19 cellular contexts compared by ENCODE assay signal in genomic region chr15:52626671-52627369, GRCh38. TPM values are rescaled to one million over a fixed set of nuclear protein-coding genes. Genes with fewer than 3 reads are reported as not detected.
DNase-seq lines count a peak whose midpoint lies in the region; ATAC-seq and TF ChIP-seq lines count a peak whose summit lies in the region.
"Had no signal": no experiment of that assay in that cellular context is flagged by ENCODE, and none has a peak within 500 bp of the region (broad histone marks: within the 10 kb centered on the region; RNA-seq: fewer than 3 reads in every experiment).

No MANE protein-coding gene starts in this region.

- ATAC-seq in natural killer cell treated with Interleukin-12 subunit alpha and Interleukin-12 subunit beta and Interleukin-15 and Interleukin-18, amount 100 ng/mL, for 72 hours: peak in 1 of 2 donors; percentile 81
- ATAC-seq in natural killer cell: no peak
- peak; percentile 72 for ATAC-seq in stimulated activated effector memory CD8-positive, alpha-beta T cell treated with anti-CD3 and anti-CD28 coated beads, Interleukin-12 subunit alpha, Interleukin-12 subunit beta, amount 100 ng/mL, for 72 hours

- H3K79me2 ChIP-seq in Karpas-422 (ENCODE audit: low read length): peaks cover 95% of the 10 kb centered on the region
- H3K79me2 ChIP-seq in mammary epithelial cell (ENCODE audit: insufficient read depth, low read length): no peaks in the 10 kb centered on the region

- peak overlapping the region; percentile 8 to 32 for H3K27ac Mint-ChIP-seq in natural killer cell treated with Interleukin-12 subunit alpha and Interleukin-12 subunit beta and Interleukin-15 and Interleukin-18, amount 100 ng/mL, for 72 hours
- no peak overlapping the region for H3K27ac Mint-ChIP-seq in natural killer cell
- peak overlapping the region; percentile 10 for H3K27ac Mint-ChIP-seq in stimulated activated effector memory CD8-positive, alpha-beta T cell treated with anti-CD3 and anti-CD28 coated beads, Interleukin-12 subunit alpha, Interleukin-12 subunit beta, amount 100 ng/mL, for 72 hours

- 82% methylated on average over 3 of the region's 3 CpGs for WGBS in mammary epithelial cell (ENCODE audit: low coverage, missing lambda C conversion rate)

- H3K9me2 ChIP-seq in Karpas-422 (replicated peaks; ENCODE audit: insufficient read depth, low read length): no peaks in the 10 kb centered on the region

- H3K9ac ChIP-seq in Karpas-422 (ENCODE audit: low read length) (no peak overlapping the region), mammary epithelial cell (ENCODE audit: insufficient read depth, low read length) (no peak overlapping the region)
- H3K9ac ChIP-seq: GM23248 had no signal

- in situ Hi-C loops in mammary epithelial cell (cut with MboI; ENCODE audit: low sequenced_read_pairs in 2 of 2): no loop called here

- dilution Hi-C loops in mammary epithelial cell (cut with HindIII; ENCODE audit: low sequenced_read_pairs): no loop called here

- no peaks in the 10 kb centered on the region for H3K9me3 Mint-ChIP-seq in natural killer cell treated with Interleukin-12 subunit alpha and Interleukin-12 subunit beta and Interleukin-15 and Interleukin-18, amount 100 ng/mL, for 72 hours
- H3K9me3 Mint-ChIP-seq in natural killer cell: no peaks in the 10 kb centered on the region
- no peaks in the 10 kb centered on the region for H3K9me3 Mint-ChIP-seq in stimulated activated effector memory CD8-positive, alpha-beta T cell treated with anti-CD3 and anti-CD28 coated beads, Interleukin-12 subunit alpha, Interleukin-12 subunit beta, amount 100 ng/mL, for 72 hours
- H3K9me3 Mint-ChIP-seq: CD4-positive, CD25-positive, alpha-beta regulatory T cell had no signal

- peaks cover 10% of the 10 kb centered on the region for H3K36me3 Mint-ChIP-seq in natural killer cell treated with Interleukin-12 subunit alpha and Interleukin-12 subunit beta and Interleukin-15 and Interleukin-18, amount 100 ng/mL, for 72 hours
- no peaks in the 10 kb centered on the region for H3K36me3 Mint-ChIP-seq in natural killer cell
- peaks cover 42% of the 10 kb centered on the region for H3K36me3 Mint-ChIP-seq in stimulated activated effector memory CD8-positive, alpha-beta T cell treated with anti-CD3 and anti-CD28 coated beads, Interleukin-12 subunit alpha, Interleukin-12 subunit beta, amount 100 ng/mL, for 72 hours

- peaks cover 64% of the 10 kb centered on the region for H3K36me3 ChIP-seq in Karpas-422 (ENCODE audit: insufficient read depth, low read length)
- no peaks in the 10 kb centered on the region for H3K36me3 ChIP-seq in mammary epithelial cell (ENCODE audit: insufficient read depth, low read length)
- H3K36me3 ChIP-seq: BE2C, HAP-1 had no signal

- H2AFZ ChIP-seq in Karpas-422 (ENCODE audit: low read length) (no peak overlapping the region), mammary epithelial cell (ENCODE audit: low read depth, low read length) (no peak overlapping the region)
- H2AFZ ChIP-seq: GM23248 had no signal

- peaks cover 17 to 34% of the 10 kb centered on the region in 2 donors for H3K4me1 Mint-ChIP-seq in natural killer cell treated with Interleukin-12 subunit alpha and Interleukin-12 subunit beta and Interleukin-15 and Interleukin-18, amount 100 ng/mL, for 72 hours (ENCODE audit: low read depth in 2 of 2)
- H3K4me1 Mint-ChIP-seq in natural killer cell: peaks cover 15 to 23% of the 10 kb centered on the region in 2 donors
- H3K4me1 Mint-ChIP-seq in stimulated activated effector memory CD8-positive, alpha-beta T cell treated with anti-CD3 and anti-CD28 coated beads, Interleukin-12 subunit alpha, Interleukin-12 subunit beta, amount 100 ng/mL, for 72 hours: peaks cover 28% of the 10 kb centered on the region

- no peak for TF ChIP-seq CTCF in natural killer cell (IDR thresholded peaks at IDR 0.05)
- TF ChIP-seq CTCF in epithelial cell of esophagus (IDR thresholded peaks at IDR 0.05; ENCODE audit: insufficient read depth, low read depth, low read length, missing control alignments): no peak
- TF ChIP-seq CTCF in mammary epithelial cell (conservative IDR thresholded peaks at IDR 0.05 in 1 of 2, IDR thresholded peaks at IDR 0.05 in 1 of 2; ENCODE audit: extremely low read depth in 1 of 2, insufficient read depth in 1 of 2, low read depth in 1 of 2, low read length in 2 of 2): no peak
- no peak for TF ChIP-seq CTCF in coronary artery (IDR thresholded peaks at IDR 0.05)

- peak overlapping the region; percentile 17 for H3K4me3 Mint-ChIP-seq in natural killer cell treated with Interleukin-12 subunit alpha and Interleukin-12 subunit beta and Interleukin-15 and Interleukin-18, amount 100 ng/mL, for 72 hours
- H3K4me3 Mint-ChIP-seq in natural killer cell: no peak overlapping the region
- H3K4me3 Mint-ChIP-seq in stimulated activated effector memory CD8-positive, alpha-beta T cell treated with anti-CD3 and anti-CD28 coated beads, Interleukin-12 subunit alpha, Interleukin-12 subunit beta, amount 100 ng/mL, for 72 hours: no peak overlapping the region
- H3K4me3 Mint-ChIP-seq: CD4-positive, CD25-positive, alpha-beta regulatory T cell had no signal

- H3K9me3 ChIP-seq in Karpas-422 (ENCODE audit: low read length) (no peaks in the 10 kb centered on the region), mammary epithelial cell (replicated peaks; ENCODE audit: insufficient read depth, low read length) (no peaks in the 10 kb centered on the region)
- H3K9me3 ChIP-seq: BE2C, Caco-2, HAP-1 had no signal

- H3K4me3 ChIP-seq in Karpas-422 (ENCODE audit: low read length): no peak overlapping the region
- H3K4me3 ChIP-seq in epithelial cell of esophagus (ENCODE audit: low read length): no peak overlapping the region
- no peak overlapping the region for H3K4me3 ChIP-seq in mammary epithelial cell (replicated peaks in 1 of 3; ENCODE audit: insufficient read depth in 1 of 3, low read depth in 2 of 3, low read length in 3 of 3)
- H3K4me3 ChIP-seq in coronary artery: no peak overlapping the region
- H3K4me3 ChIP-seq: GM23248, HAP-1 had no signal

- H3K4me2 ChIP-seq in Karpas-422 (ENCODE audit: low read depth, low read length, poor library complexity, severe bottlenecking): no peak overlapping the region
- H3K4me2 ChIP-seq in mammary epithelial cell (ENCODE audit: insufficient read depth, low read depth, low read length): no peak overlapping the region

- H3K27me3 ChIP-seq in Karpas-422 (ENCODE audit: low read length) (no peaks in the 10 kb centered on the region), mammary epithelial cell (ENCODE audit: insufficient read depth, low read length) (no peaks in the 10 kb centered on the region)
- H3K27me3 ChIP-seq: BE2C had no signal

- CTCF ChIA-PET in mammary epithelial cell (lab: Charles Lee; ENCODE audit: low non-redundant PET): no interaction called here

- intact Hi-C loops in natural killer cell (cut with micrococcal nuclease): no loop called here
- intact Hi-C loops in mammary epithelial cell (cut with micrococcal nuclease): no loop called here

- no peaks in the 10 kb centered on the region for H3K27me3 Mint-ChIP-seq in natural killer cell treated with Interleukin-12 subunit alpha and Interleukin-12 subunit beta and Interleukin-15 and Interleukin-18, amount 100 ng/mL, for 72 hours
- H3K27me3 Mint-ChIP-seq in natural killer cell (ENCODE audit: low read depth in 2 of 2): no peaks in the 10 kb centered on the region
- H3K27me3 Mint-ChIP-seq: CD4-positive, CD25-positive, alpha-beta regulatory T cell had no signal

- DNase-seq in natural killer cell treated with Interleukin-12 subunit alpha and Interleukin-12 subunit beta and Interleukin-15 and Interleukin-18, amount 100 ng/mL, for 72 hours (ENCODE audit: low spot score): no peak
- DNase-seq in natural killer cell: no peak
- no peak for DNase-seq in Karpas-422
- peak; percentile 2 for DNase-seq in epithelial cell of esophagus (ENCODE audit: low read depth)
- no peak for DNase-seq in stimulated activated effector memory CD8-positive, alpha-beta T cell treated with anti-CD3 and anti-CD28 coated beads, Interleukin-12 subunit alpha, Interleukin-12 subunit beta, amount 100 ng/mL, for 72 hours (ENCODE audit: low spot score in 2 of 2)
- DNase-seq in midbrain (lab: John Stamatoyannopoulos, UW): no peak
- DNase-seq in mammary epithelial cell: no peak
- no peak for DNase-seq in coronary artery (ENCODE audit: low spot score)
- DNase-seq: ACHN; BE2C; C1 segment of cervical spinal cord; Caco-2; CD4-positive, CD25-positive, alpha-beta regulatory T cell; DMS153; DMS79; GDM1; GM23248 had no signal

- BruUV-seq in mammary epithelial cell (replicated peaks; lab: Mats Ljungman, UMichigan): no TSS peak

- no peaks in the 10 kb centered on the region for H4K20me1 ChIP-seq in Karpas-422 (ENCODE audit: insufficient read depth, low read depth, low read length)
- no peaks in the 10 kb centered on the region for H4K20me1 ChIP-seq in mammary epithelial cell (ENCODE audit: insufficient read depth, low read length)

- H3K4me1 ChIP-seq in Karpas-422 (ENCODE audit: low read length) (peaks cover 18% of the 10 kb centered on the region), mammary epithelial cell (ENCODE audit: insufficient read depth, low read length) (no peaks in the 10 kb centered on the region)
- H3K4me1 ChIP-seq: BE2C, Caco-2, HAP-1 had no signal

- H3K27ac ChIP-seq in Karpas-422 (ENCODE audit: low read length) (peak overlapping the region; percentile 1; the same call in 1 of the 2 replicates), mammary epithelial cell (ENCODE audit: insufficient read depth, low read depth, low read length) (no peak overlapping the region), coronary artery (no peak overlapping the region)
- H3K27ac ChIP-seq: GM23248, HL-60 had no signal

RNA-seq across cellular contexts. Expression of gene ATOSA, which starts 52.4 kb away (rescaled TPM):
- total RNA-seq in natural killer cell treated with Interleukin-12 subunit alpha and Interleukin-12 subunit beta and Interleukin-15 and Interleukin-18, amount 100 ng/mL, for 72 hours: 10 to 100 TPM; 34.1 to 42.0 TPM
- total RNA-seq in natural killer cell (100 to 1,000 TPM; 107 to 127 (median 114) TPM), mammary epithelial cell (10 to 100 TPM; 14.4 to 25.3 TPM)
- 107 and 255 TPM in 2 replicates for total RNA-seq in Karpas-422 (2014; rRNA removed; shearing (Covaris generic); ENCODE audit: low replicate concordance)
- 4.2 TPM for polyA plus RNA-seq in mammary epithelial cell
- 7.1 TPM for polyA minus RNA-seq in mammary epithelial cell

RNA-seq across cellular contexts. Expression of gene ARPP19, which starts 58.0 kb away (rescaled TPM):
- 100 to 1,000 TPM in 1 of 2 donors, 10 to 100 TPM in 1; 98.0 to 135 TPM for total RNA-seq in natural killer cell treated with Interleukin-12 subunit alpha and Interleukin-12 subunit beta and Interleukin-15 and Interleukin-18, amount 100 ng/mL, for 72 hours
- total RNA-seq in natural killer cell (100 to 1,000 TPM; 110 to 147 (median 121) TPM), mammary epithelial cell (100 to 1,000 TPM; 153 to 200 TPM)
- 56.9 and 118 TPM in 2 replicates for total RNA-seq in Karpas-422 (2014; rRNA removed; shearing (Covaris generic); ENCODE audit: low replicate concordance)
- polyA plus RNA-seq in mammary epithelial cell: 68.8 TPM
- 73.5 TPM for polyA minus RNA-seq in mammary epithelial cell

Comparison
In these comparisons a context has a peak if more than half of its experiments do, and no peak if none do; other contexts are left out.
1. H3K27ac Mint-ChIP-seq: peak in natural killer cell treated with Interleukin-12 subunit alpha and Interleukin-12 subunit beta and Interleukin-15 and Interleukin-18, amount 100 ng/mL, for 72 hours (2 of 2) and stimulated activated effector memory CD8-positive, alpha-beta T cell treated with anti-CD3 and anti-CD28 coated beads, Interleukin-12 subunit alpha, Interleukin-12 subunit beta, amount 100 ng/mL, for 72 hours (single experiment); none in natural killer cell (0 of 2).